8 cellular contexts compared by ENCODE assay signal in genomic region chr15:94582368-94582767, GRCh38.
DNase-seq lines count a peak whose midpoint lies in the region; ATAC-seq and TF ChIP-seq lines count a peak whose summit lies in the region.

No MANE protein-coding gene starts in this region.

- H3K9ac ChIP-seq in DND-41 (ENCODE audit: low read depth, low read length): no peak overlapping the region

- H3K4me2 ChIP-seq in DND-41 (ENCODE audit: insufficient read depth, low read length): no peak overlapping the region

- ATAC-seq in DND-41 (ENCODE audit: insufficient read depth, low read depth) (peak; percentile 30; the same call in 1 of the 3 replicates), GM18907 (IDR thresholded peaks at IDR 0.05; ENCODE audit: unreplicated experiment) (peak; percentile 62), HG03135 (IDR thresholded peaks at IDR 0.05; ENCODE audit: unreplicated experiment) (peak; percentile 48), GM18873 (IDR thresholded peaks at IDR 0.05; ENCODE audit: low FRiP score, unreplicated experiment) (no peak)

- H2AFZ ChIP-seq in DND-41 (ENCODE audit: low read depth, low read length): no peak overlapping the region

- no peak overlapping the region for H3K27ac Mint-ChIP-seq in type B pancreatic cell

- no peaks in the 10 kb centered on the region for H3K9me3 Mint-ChIP-seq in type B pancreatic cell

- no peaks in the 10 kb centered on the region for H3K4me1 Mint-ChIP-seq in type B pancreatic cell (ENCODE audit: unreplicated experiment)

- H3K4me3 Mint-ChIP-seq in type B pancreatic cell: no peak overlapping the region

- peaks cover 8% of the 10 kb centered on the region for H3K27me3 Mint-ChIP-seq in type B pancreatic cell

- peaks cover 13% of the 10 kb centered on the region for H3K4me1 ChIP-seq in DND-41 (ENCODE audit: insufficient read depth, low read length)

- H3K27ac ChIP-seq in DND-41 (ENCODE audit: low read length): no peak overlapping the region

- H3K4me3 ChIP-seq in DND-41 (ENCODE audit: low read depth in 1 of 2, low read length in 2 of 2): no peak overlapping the region

- peaks cover 85% of the 10 kb centered on the region for H3K27me3 ChIP-seq in DND-41 (ENCODE audit: insufficient read depth, low read length, poor library complexity)

- H3K79me2 ChIP-seq in DND-41 (ENCODE audit: insufficient read depth, low read length): no peaks in the 10 kb centered on the region

- peaks cover 47% of the 10 kb centered on the region for H4K20me1 ChIP-seq in DND-41 (ENCODE audit: insufficient read depth, low read length)

- H3K36me3 ChIP-seq in DND-41 (ENCODE audit: insufficient read depth, low read length): no peaks in the 10 kb centered on the region

- TF ChIP-seq CTCF in DND-41 (IDR thresholded peaks at IDR 0.05; ENCODE audit: borderline replicate concordance, extremely low read depth, low read length, poor library complexity, severe bottlenecking): peak; percentile 67
- TF ChIP-seq CTCF in type B pancreatic cell (conservative IDR thresholded peaks at IDR 0.05): peak; percentile 71

- H3K9me3 ChIP-seq in DND-41 (ENCODE audit: insufficient read depth, low read length, severe bottlenecking): no peaks in the 10 kb centered on the region

- no peaks in the 10 kb centered on the region for H3K36me3 Mint-ChIP-seq in type B pancreatic cell

- DNase-seq in DND-41 (peak; percentile 30), SK-N-DZ (ENCODE audit: low spot score) (peak; percentile 73), iPS DF 19.7 (ENCODE audit: low read depth, low spot score) (peak; percentile 28), type B pancreatic cell (ENCODE audit: extremely low spot score, unreplicated experiment) (no peak), dedifferentiated amniotic fluid mesenchymal stem cell (ENCODE audit: extremely low spot score) (no peak)

Comparison
In these comparisons a context has a peak if more than half of its experiments do, and no peak if none do; other contexts are left out.
1. DNase-seq: peak in DND-41 (single experiment), SK-N-DZ (single experiment) and iPS DF 19.7 (single experiment); none in type B pancreatic cell (single experiment) and dedifferentiated amniotic fluid mesenchymal stem cell (single experiment).